Comparison of ENCODE assay signal across 8 cellular contexts in the genomic region with DNA sequence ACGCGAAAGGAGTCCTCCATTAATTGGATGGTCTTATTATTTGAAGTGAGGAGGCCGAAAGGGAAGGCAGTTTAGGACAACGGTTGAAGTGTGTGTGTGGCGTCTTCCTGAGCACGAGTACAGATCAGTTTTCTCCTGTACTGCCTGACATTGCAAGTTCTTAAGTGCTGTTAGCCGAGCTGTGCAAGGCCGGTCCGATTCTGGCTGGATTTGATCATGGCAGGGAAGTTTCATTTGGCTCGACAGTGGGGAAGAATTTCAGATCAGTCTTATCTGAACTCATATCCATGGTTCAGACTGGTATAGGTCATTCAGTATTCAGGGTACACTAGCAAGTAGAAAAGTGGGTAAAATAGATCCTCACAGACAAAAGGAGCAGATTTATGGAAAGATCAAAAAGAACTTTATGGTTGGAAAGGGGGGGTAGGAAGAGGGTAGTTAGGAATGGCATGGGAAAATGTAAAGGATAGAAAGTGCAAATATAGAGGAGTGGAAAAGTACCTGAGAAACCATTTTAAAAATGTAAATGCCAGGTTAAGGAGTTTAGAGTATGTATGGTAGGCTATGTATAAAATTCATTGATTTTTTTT. TPM values are rescaled to one million over a fixed set of nuclear protein-coding genes. Genes with fewer than 3 reads are reported as not detected.
DNase-seq lines count a peak whose midpoint lies in the region; ATAC-seq and TF ChIP-seq lines count a peak whose summit lies in the region.

No MANE protein-coding gene starts in this region.

- no peaks in the 10 kb centered on the region for H3K9me2 ChIP-seq in GM23338 (ENCODE audit: insufficient read depth)

- H3K4me2 ChIP-seq in GM23338 = peak overlapping the region; percentile 92

- TF ChIP-seq CTCF in GM23338 (conservative IDR thresholded peaks at IDR 0.05; ENCODE audit: low read depth in 2 of 2) = no peak

- DNase-seq in GM23338 (ENCODE audit: low spot score) = no peak
- DNase-seq in SK-N-MC (ENCODE audit: low read depth, low spot score) = peak; percentile 65
- no peak for DNase-seq in right cardiac atrium
- DNase-seq in GF-D8 (lab: John Stamatoyannopoulos, UW) = no peak
- no peak for DNase-seq in mucosa of gallbladder (ENCODE audit: low spot score)
- DNase-seq in NK-92 treated with Interleukin-12 subunit alpha and Interleukin-12 subunit beta, amount 100 ng/mL, for 24 hours (lab: John Stamatoyannopoulos, UW) = no peak

- peak overlapping the region; percentile 87 for H2AFZ ChIP-seq in GM23338

- peaks cover 2% of the 10 kb centered on the region for H3K27me3 Mint-ChIP-seq in GM23338 (ENCODE audit: insufficient read depth, low read depth, poor library complexity)

- H3K4me3 ChIP-seq in GM23338 = peak overlapping the region; percentile 86
- peak overlapping the region; percentile 90 for H3K4me3 ChIP-seq in SK-N-MC
- H3K4me3 ChIP-seq in right cardiac atrium (ENCODE audit: low read length) = peak overlapping the region; percentile 90
- peak overlapping the region; percentile 42 to 75 (median 67) for H3K4me3 ChIP-seq in skin epidermis

- H3K4me3 Mint-ChIP-seq in GM23338 = no peak overlapping the region

- H3K27me3 ChIP-seq in GM23338 (ENCODE audit: insufficient read depth) (no peaks in the 10 kb centered on the region), right cardiac atrium (ENCODE audit: control insufficient read depth, insufficient read depth) (no peaks in the 10 kb centered on the region)

- H3K9me3 ChIP-seq in SK-N-MC (ENCODE audit: low read depth, low read length) (no peaks in the 10 kb centered on the region), right cardiac atrium (ENCODE audit: control insufficient read depth, low read length) (no peaks in the 10 kb centered on the region)

- H3K9ac ChIP-seq in SK-N-MC (ENCODE audit: insufficient read length) = peak overlapping the region; percentile 97

- no peak for ATAC-seq in GM23338
- no peak for ATAC-seq in right cardiac atrium
- no peak for ATAC-seq in GM21717 (IDR thresholded peaks at IDR 0.05; ENCODE audit: unreplicated experiment)

- intact Hi-C loops in right cardiac atrium (cut with DNase I) = no loop called here

- H3K27ac ChIP-seq in GM23338 (ENCODE audit: low read depth) (peak overlapping the region; percentile 91), SK-N-MC (peak overlapping the region; percentile 94), right cardiac atrium (ENCODE audit: low read length) (peak overlapping the region; percentile 76), skin epidermis (peak overlapping the region; percentile 36 to 100 (median 97))

- WGBS in right cardiac atrium = under 1% methylated on average over 10 of the region's 10 CpGs

- peaks cover 9% of the 10 kb centered on the region for H3F3A ChIP-seq in GM23338 (replicated peaks; ENCODE audit: low read depth)

- no peak overlapping the region for H3K27ac Mint-ChIP-seq in GM23338

- H3K9me3 Mint-ChIP-seq in GM23338 = no peaks in the 10 kb centered on the region

- peaks cover 16% of the 10 kb centered on the region for H3K36me3 Mint-ChIP-seq in GM23338 (ENCODE audit: low read depth)

- peaks cover 8% of the 10 kb centered on the region for H3K4me1 Mint-ChIP-seq in GM23338

- H3K4me1 ChIP-seq in GM23338 (ENCODE audit: insufficient read depth) (0 out of 2 replicates have a peak, but pooled peaks cover 4% of the 10 kb centered on the region), right cardiac atrium (ENCODE audit: control insufficient read depth, insufficient read depth, low read length) (no peaks in the 10 kb centered on the region)

- H4K20me1 ChIP-seq in GM23338 (replicated peaks; ENCODE audit: insufficient read depth) = peaks cover 23% of the 10 kb centered on the region

- H3K36me3 ChIP-seq in GM23338 (ENCODE audit: insufficient read depth) = peaks cover 32% of the 10 kb centered on the region
- peaks cover 31% of the 10 kb centered on the region for H3K36me3 ChIP-seq in SK-N-MC (ENCODE audit: insufficient read depth, low read length)

- peaks cover 67% of the 10 kb centered on the region for H3K79me2 ChIP-seq in GM23338 (replicated peaks; ENCODE audit: insufficient read depth)

TF ChIP-seq in GM23338, 12 proteins besides CTCF, POLR2A, EP300 and RAD21:
- no peak for TF ChIP-seq CREB1 (CRISPR knock-in tag; IDR thresholded peaks at IDR 0.05; ENCODE audit: low read depth)
- TF ChIP-seq EZH2phosphoT487 (IDR thresholded peaks at IDR 0.05; ENCODE audit: unreplicated experiment) = no peak
- TF ChIP-seq POLR2AphosphoS5 (IDR thresholded peaks at IDR 0.05; ENCODE audit: low read depth) = no peak
- no peak for TF ChIP-seq EZH2 (IDR thresholded peaks at IDR 0.05; ENCODE audit: low read depth, unreplicated experiment)
- TF ChIP-seq, protein P1, sequence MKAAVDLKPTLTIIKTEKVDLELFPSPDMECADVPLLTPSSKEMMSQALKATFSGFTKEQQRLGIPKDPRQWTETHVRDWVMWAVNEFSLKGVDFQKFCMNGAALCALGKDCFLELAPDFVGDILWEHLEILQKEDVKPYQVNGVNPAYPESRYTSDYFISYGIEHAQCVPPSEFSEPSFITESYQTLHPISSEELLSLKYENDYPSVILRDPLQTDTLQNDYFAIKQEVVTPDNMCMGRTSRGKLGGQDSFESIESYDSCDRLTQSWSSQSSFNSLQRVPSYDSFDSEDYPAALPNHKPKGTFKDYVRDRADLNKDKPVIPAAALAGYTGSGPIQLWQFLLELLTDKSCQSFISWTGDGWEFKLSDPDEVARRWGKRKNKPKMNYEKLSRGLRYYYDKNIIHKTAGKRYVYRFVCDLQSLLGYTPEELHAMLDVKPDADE (IDR thresholded peaks at IDR 0.05) = no peak
- TF ChIP-seq NANOG (IDR thresholded peaks at IDR 0.05; ENCODE audit: borderline replicate concordance) = no peak
TF ChIP-seq in GM23338: peak in this region for 0.

RNA-seq across cellular contexts. Expression of a gene that starts 0.7 kb away (rescaled TPM):
- total RNA-seq in GM23338 (2014; rRNA removed; shearing (Covaris generic)) = 22.3 and 24.5 TPM in 2 replicates
- polyA plus RNA-seq in GM23338 (2016; fragmentation: Nextera tagmentation; extraction: Ambion mirVana) (6.8 and 8.7 TPM in 2 replicates), right cardiac atrium (2.6 TPM)
- total RNA-seq in right cardiac atrium (1 to 10 TPM; 3.2 to 6.3 (median 3.7) TPM), mucosa of gallbladder (2.8 TPM)

RNA-seq across cellular contexts. Expression of a gene that starts 10.3 kb away (rescaled TPM):
- total RNA-seq in GM23338 (2014; rRNA removed; shearing (Covaris generic)) = 98.8 and 110 TPM in 2 replicates
- 88.8 and 91.0 TPM in 2 replicates for polyA plus RNA-seq in GM23338 (2016; fragmentation: Nextera tagmentation; extraction: Ambion mirVana)
- 100 to 1,000 TPM; 107 to 156 (median 128) TPM for total RNA-seq in right cardiac atrium
- polyA plus RNA-seq in right cardiac atrium = 87.3 TPM
- total RNA-seq in mucosa of gallbladder = 227 TPM
